8 cellular contexts compared by ENCODE assay signal in genomic region chr1:111990026-111990877, GRCh38. TPM values are rescaled to one million over a fixed set of nuclear protein-coding genes. Genes with fewer than 3 reads are reported as not detected.
A peak's percentile ranks its signal among the peaks of the same experiment; 100 is the strongest.
DNase-seq lines count a peak whose midpoint lies in the region; ATAC-seq and TF ChIP-seq lines count a peak whose summit lies in the region.

No MANE protein-coding gene starts in this region.

- POLR2A ChIA-PET in activated B cell treated with CpG ODN at 0.5 μM for 24 hours (lab: Charles Lee): no interaction called here

- H3K27me3 Mint-ChIP-seq in activated B cell treated with CpG ODN at 0.5 μM for 24 hours: peaks cover 72% of the 10 kb centered on the region
- H3K27me3 Mint-ChIP-seq in glutamatergic neuron (ENCODE audit: unreplicated experiment): peaks cover 16% of the 10 kb centered on the region
- H3K27me3 Mint-ChIP-seq in osteocyte (ENCODE audit: unreplicated experiment): peaks cover 61% of the 10 kb centered on the region

- no peaks in the 10 kb centered on the region for H3K9me3 Mint-ChIP-seq in activated B cell treated with CpG ODN at 0.5 μM for 24 hours
- H3K9me3 Mint-ChIP-seq in glutamatergic neuron (ENCODE audit: unreplicated experiment): peaks cover 13% of the 10 kb centered on the region
- H3K9me3 Mint-ChIP-seq in osteocyte (ENCODE audit: unreplicated experiment): no peaks in the 10 kb centered on the region

- TF ChIP-seq CTCF in activated B cell treated with CpG ODN at 0.5 μM for 24 hours (IDR thresholded peaks at IDR 0.05) (no peak), glutamatergic neuron (IDR thresholded peaks at IDR 0.05; ENCODE audit: partially characterized antibody, unreplicated experiment) (no peak), osteocyte (IDR thresholded peaks at IDR 0.05) (no peak)

- H3K36me3 Mint-ChIP-seq in activated B cell treated with CpG ODN at 0.5 μM for 24 hours (ENCODE audit: low read depth) (no peaks in the 10 kb centered on the region), glutamatergic neuron (ENCODE audit: unreplicated experiment) (peaks cover under 1% of the 10 kb centered on the region), osteocyte (ENCODE audit: unreplicated experiment) (no peaks in the 10 kb centered on the region)

- peak; percentile 15 for DNase-seq in NOMO-1 treated with DMSO at 0.1 percent for 48 hours (lab: John Stamatoyannopoulos, UW; ENCODE audit: unreplicated experiment)
- DNase-seq in NOMO-1 treated with dmso at 0.1 percent for 144 hours (lab: John Stamatoyannopoulos, UW; ENCODE audit: unreplicated experiment): no peak
- DNase-seq in activated B cell treated with CpG ODN at 0.5 μM for 24 hours: no peak
- peak; percentile 47 for DNase-seq in glutamatergic neuron
- DNase-seq in osteocyte (ENCODE audit: extremely low spot score, unreplicated experiment): no peak
- no peak for DNase-seq in DMS153 (lab: John Stamatoyannopoulos, UW)

- peak overlapping the region; percentile 52 for H3K4me3 Mint-ChIP-seq in activated B cell treated with CpG ODN at 0.5 μM for 24 hours
- H3K4me3 Mint-ChIP-seq in glutamatergic neuron (ENCODE audit: unreplicated experiment): peak overlapping the region; percentile 84
- peak overlapping the region; percentile 78 for H3K4me3 Mint-ChIP-seq in osteocyte (ENCODE audit: unreplicated experiment)

- no peak overlapping the region for H3K27ac Mint-ChIP-seq in activated B cell treated with CpG ODN at 0.5 μM for 24 hours
- no peak overlapping the region for H3K27ac Mint-ChIP-seq in glutamatergic neuron (ENCODE audit: unreplicated experiment)
- H3K27ac Mint-ChIP-seq in osteocyte (ENCODE audit: unreplicated experiment): no peak overlapping the region

- intact Hi-C loops in activated B cell treated with CpG ODN at 0.5 μM for 24 hours (cut with micrococcal nuclease): no loop called here

- H3K4me1 Mint-ChIP-seq in activated B cell treated with CpG ODN at 0.5 μM for 24 hours: peaks cover 25% of the 10 kb centered on the region
- H3K4me1 Mint-ChIP-seq in glutamatergic neuron (ENCODE audit: low read depth, unreplicated experiment): peaks cover 8% of the 10 kb centered on the region
- peaks cover 18% of the 10 kb centered on the region for H3K4me1 Mint-ChIP-seq in osteocyte (ENCODE audit: unreplicated experiment)

- CTCF ChIA-PET in activated B cell treated with CpG ODN at 0.5 μM for 24 hours (lab: Charles Lee): no interaction called here

- ATAC-seq in activated B cell treated with CpG ODN at 0.5 μM for 24 hours (ENCODE audit: low read depth) (no peak), HG03159 (IDR thresholded peaks at IDR 0.05; ENCODE audit: unreplicated experiment) (no peak), HG02571 (IDR thresholded peaks at IDR 0.05; ENCODE audit: unreplicated experiment) (no peak)

RNA-seq across cellular contexts. Expression of gene KCND3, which starts 0.8 kb away (rescaled TPM):
- total RNA-seq in activated B cell treated with CpG ODN at 0.5 μM for 24 hours: 0.04 and 0.10 TPM in 2 replicates
- total RNA-seq in glutamatergic neuron (ENCODE audit: unreplicated experiment): 3.7 TPM
- 2.1 TPM in 2 replicates for total RNA-seq in osteocyte

Comparison
In these comparisons a context has a peak if more than half of its experiments do, and no peak if none do; other contexts are left out.
1. DNase-seq: peak in NOMO-1 treated with DMSO at 0.1 percent for 48 hours (single experiment) and glutamatergic neuron (single experiment); none in NOMO-1 treated with dmso at 0.1 percent for 144 hours (single experiment), activated B cell treated with CpG ODN at 0.5 μM for 24 hours (single experiment), osteocyte (single experiment) and DMS153 (single experiment).
2. Peak in every context shown above with its lines, with median percentiles within 50 percentile points of each other: H3K4me3 Mint-ChIP-seq.